Comparison of ENCODE assay signal across 8 cellular contexts in the genomic region with DNA sequence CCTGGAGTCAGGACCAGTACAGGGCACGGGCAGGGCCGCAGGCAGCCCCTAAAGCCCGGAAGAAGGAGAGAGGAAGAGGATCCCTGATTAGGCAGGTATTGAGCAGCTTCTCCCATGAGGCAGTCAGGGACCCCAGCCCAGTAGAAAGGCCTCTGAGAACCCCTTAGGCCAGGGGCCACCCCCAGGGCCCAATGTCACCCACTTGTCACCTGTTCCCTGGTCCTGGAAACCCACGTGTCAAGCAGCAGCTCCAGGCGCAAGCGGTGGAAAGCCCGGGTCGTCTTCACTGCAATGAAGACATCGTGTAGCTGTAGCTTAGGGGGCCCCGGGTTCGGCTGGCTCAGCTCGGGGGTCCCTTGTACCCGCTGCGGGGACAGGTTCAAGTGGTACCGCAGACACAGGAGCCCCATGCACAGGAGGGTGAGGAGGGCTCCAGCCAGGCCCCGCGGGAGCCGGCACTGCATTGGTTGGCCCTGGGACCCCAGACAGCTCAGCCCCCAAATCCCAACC. TPM values are rescaled to one million over a fixed set of nuclear protein-coding genes. Genes with fewer than 3 reads are reported as not detected.
DNase-seq lines count a peak whose midpoint lies in the region; ATAC-seq and TF ChIP-seq lines count a peak whose summit lies in the region.

No MANE protein-coding gene starts in this region.

- no peaks in the 10 kb centered on the region for H3K9me3 Mint-ChIP-seq in activated T-helper 17 cell treated with anti-CD3 and anti-CD28 coated beads, Interleukin-2, amount 50 U/mL, for 72 hours
- H3K9me3 Mint-ChIP-seq in naive B cell (no peaks in the 10 kb centered on the region), progenitor cell of endocrine pancreas (ENCODE audit: low read depth) (no peaks in the 10 kb centered on the region)

- no peaks in the 10 kb centered on the region for H3K27me3 Mint-ChIP-seq in activated T-helper 17 cell treated with anti-CD3 and anti-CD28 coated beads, Interleukin-2, amount 50 U/mL, for 72 hours
- H3K27me3 Mint-ChIP-seq in naive B cell (no peaks in the 10 kb centered on the region), progenitor cell of endocrine pancreas (peaks cover 7% of the 10 kb centered on the region)

- peaks cover 49% of the 10 kb centered on the region for H3K36me3 Mint-ChIP-seq in activated T-helper 17 cell treated with anti-CD3 and anti-CD28 coated beads, Interleukin-2, amount 50 U/mL, for 72 hours (ENCODE audit: low read depth)
- peaks cover 4 to 5% of the 10 kb centered on the region in 2 donors for H3K36me3 Mint-ChIP-seq in naive B cell
- H3K36me3 Mint-ChIP-seq in progenitor cell of endocrine pancreas (ENCODE audit: insufficient read depth) = peaks cover 8% of the 10 kb centered on the region

- TF ChIP-seq CTCF in progenitor cell of endocrine pancreas (IDR thresholded peaks at IDR 0.05; ENCODE audit: unreplicated experiment) = no peak

- ATAC-seq in GM18502 (IDR thresholded peaks at IDR 0.05; ENCODE audit: poor library complexity, unreplicated experiment) = peak; percentile 11
- peak; percentile 4 for ATAC-seq in HG03280 (IDR thresholded peaks at IDR 0.05; ENCODE audit: unreplicated experiment)
- ATAC-seq in activated T-helper 17 cell treated with anti-CD3 and anti-CD28 coated beads, Interleukin-2, amount 50 U/mL, for 72 hours (replicated peaks) = peak; percentile 0
- ATAC-seq in naive B cell (ENCODE audit: low read depth in 2 of 2) = peak; percentile 4 to 9
- no peak for ATAC-seq in HG03442 (IDR thresholded peaks at IDR 0.05; ENCODE audit: unreplicated experiment)

- intact Hi-C loops in posterior cingulate gyrus (cut with DNase I) = no loop called here

- peaks cover 49% of the 10 kb centered on the region for H3K4me1 Mint-ChIP-seq in activated T-helper 17 cell treated with anti-CD3 and anti-CD28 coated beads, Interleukin-2, amount 50 U/mL, for 72 hours
- H3K4me1 Mint-ChIP-seq in naive B cell (peaks cover 55 to 77% (median 63%) of the 10 kb centered on the region in 3 donors), progenitor cell of endocrine pancreas (ENCODE audit: low read depth) (peaks cover 27% of the 10 kb centered on the region)

- H3K27ac Mint-ChIP-seq in activated T-helper 17 cell treated with anti-CD3 and anti-CD28 coated beads, Interleukin-2, amount 50 U/mL, for 72 hours = peak overlapping the region; percentile 98
- H3K27ac Mint-ChIP-seq in naive B cell (peak overlapping the region; percentile 58 to 98 (median 97)), progenitor cell of endocrine pancreas (no peak overlapping the region)

- peak overlapping the region; percentile 97 for H3K4me3 Mint-ChIP-seq in activated T-helper 17 cell treated with anti-CD3 and anti-CD28 coated beads, Interleukin-2, amount 50 U/mL, for 72 hours
- peak overlapping the region; percentile 96 to 98 (median 98) for H3K4me3 Mint-ChIP-seq in naive B cell
- no peak overlapping the region for H3K4me3 Mint-ChIP-seq in progenitor cell of endocrine pancreas (ENCODE audit: low read depth)

- DNase-seq in naive B cell (peak; percentile 24), posterior cingulate gyrus (no peak), progenitor cell of endocrine pancreas (ENCODE audit: low spot score, unreplicated experiment) (no peak), NCI-H345 treated with DMSO at 0.1 percent for 48 hours (lab: John Stamatoyannopoulos, UW; ENCODE audit: unreplicated experiment) (no peak)

RNA-seq across cellular contexts. Expression of gene MFNG, which starts 0.4 kb away (rescaled TPM):
- 100 to 1,000 TPM; 170 to 245 TPM for total RNA-seq in activated T-helper 17 cell treated with anti-CD3 and anti-CD28 coated beads, Interleukin-2, amount 50 U/mL, for 72 hours
- polyA plus RNA-seq in naive B cell (ENCODE audit: low read depth in 6 of 6) = 100 to 1,000 TPM; 145 to 298 (median 186) TPM
- total RNA-seq in progenitor cell of endocrine pancreas = 3.2 and 5.9 TPM in 2 replicates

RNA-seq across cellular contexts. Expression of gene CARD10, which starts 33.4 kb away (rescaled TPM):
- total RNA-seq in activated T-helper 17 cell treated with anti-CD3 and anti-CD28 coated beads, Interleukin-2, amount 50 U/mL, for 72 hours = under 1 TPM in 1 of 2 donors, not detected in 1; 0.09 TPM
- polyA plus RNA-seq in naive B cell (ENCODE audit: low read depth in 6 of 6) = not detected
- total RNA-seq in progenitor cell of endocrine pancreas = 44.1 and 46.7 TPM in 2 replicates

RNA-seq across cellular contexts. Expression of gene ELFN2, which starts 58.5 kb away (rescaled TPM):
- 1 to 10 TPM in 1 of 2 donors, under 1 TPM in 1; 0.24 to 2.2 TPM for total RNA-seq in activated T-helper 17 cell treated with anti-CD3 and anti-CD28 coated beads, Interleukin-2, amount 50 U/mL, for 72 hours
- polyA plus RNA-seq in naive B cell (ENCODE audit: low read depth in 6 of 6) = not detected
- 0.36 and 0.44 TPM in 2 replicates for total RNA-seq in progenitor cell of endocrine pancreas

Comparison
In these comparisons a context has a peak if more than half of its experiments do, and no peak if none do; other contexts are left out.
1. RNA of gene MFNG, which starts 0.4 kb away (total RNA-seq): 170 to 245 TPM in activated T-helper 17 cell treated with anti-CD3 and anti-CD28 coated beads, Interleukin-2, amount 50 U/mL, for 72 hours; 3.2 to 5.9 TPM in progenitor cell of endocrine pancreas; every median in the first group is over 10 times any median in the second.
2. RNA of gene CARD10, which starts 33.4 kb away (total RNA-seq): 44.1 to 46.7 TPM in progenitor cell of endocrine pancreas; 0.09 TPM in activated T-helper 17 cell treated with anti-CD3 and anti-CD28 coated beads, Interleukin-2, amount 50 U/mL, for 72 hours; every median in the first group is over 10 times any median in the second.